In the genomic region with DNA sequence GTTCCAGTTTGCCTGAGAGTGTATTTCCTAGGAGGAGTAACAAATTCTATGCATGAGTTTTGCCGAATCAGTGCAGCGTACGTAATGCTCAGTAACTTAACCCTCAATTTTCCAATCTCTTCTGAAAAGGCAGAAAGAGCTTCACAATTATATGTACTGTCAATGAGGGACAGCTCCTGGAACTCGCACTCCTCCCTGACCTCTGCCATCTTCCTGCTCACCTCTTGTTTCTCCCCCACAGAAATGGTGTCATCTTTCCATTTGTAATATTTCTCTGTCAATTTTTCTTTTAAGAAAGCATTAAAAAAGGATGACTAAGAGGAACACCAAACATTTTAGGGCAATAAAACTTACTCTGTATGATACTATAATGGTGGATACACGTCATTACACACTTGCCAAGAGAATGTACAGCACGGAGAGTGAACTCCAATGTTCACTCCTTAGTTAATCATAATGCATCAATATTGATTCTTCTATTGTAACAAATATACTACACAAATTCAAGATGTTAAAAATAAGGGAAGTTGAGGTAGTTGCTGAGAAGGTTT, we compare ENCODE assay signal across 23 cellular contexts. TPM values are rescaled to one million over a fixed set of nuclear protein-coding genes. Genes with fewer than 3 reads are reported as not detected.
"Had no signal": no experiment of that assay in that cellular context is flagged by ENCODE, and none has a peak within 500 bp of the region (broad histone marks: within the 10 kb centered on the region; RNA-seq: fewer than 3 reads in every experiment).

No MANE protein-coding gene starts in this region.

- H3K27ac ChIP-seq: dorsolateral prefrontal cortex, lower lobe of right lung, pancreas, right lobe of liver, suprapubic skin, transverse colon, upper lobe of right lung, uterus had no signal

- H3K4me3 ChIP-seq: dorsolateral prefrontal cortex, lower lobe of right lung, pancreas, right lobe of liver, suprapubic skin, transverse colon, upper lobe of right lung, uterus had no signal

- H3K36me3 ChIP-seq: lower lobe of right lung, pancreas, right lobe of liver, suprapubic skin, transverse colon, upper lobe of right lung, uterus had no signal

- H3K27me3 ChIP-seq: pancreas, right lobe of liver, suprapubic skin, transverse colon, upper lobe of right lung, uterus had no signal

- H3K4me1 ChIP-seq: lower lobe of right lung, pancreas, right lobe of liver, suprapubic skin, transverse colon, upper lobe of right lung, uterus had no signal

- H3K9me3 ChIP-seq: lower lobe of right lung, pancreas, right lobe of liver, suprapubic skin, transverse colon, upper lobe of right lung, uterus had no signal

- ATAC-seq: left colon; left ventricle myocardium superior; lower lobe of right lung; naive thymus-derived CD8-positive, alpha-beta T cell; pancreas; right lobe of liver; stimulated activated naive CD8-positive, alpha-beta T cell treated with anti-CD3 and anti-CD28 coated beads, Interleukin-15, amount 100 ng/mL, for 72 hours; upper lobe of right lung had no signal

- DNase-seq: dorsolateral prefrontal cortex; effector CD4-positive, alpha-beta T cell; hypothalamus; immature natural killer cell; islet precursor cell; kidney glomerular epithelial cell; left colon; left ventricle myocardium superior; lower lobe of right lung; naive thymus-derived CD8-positive, alpha-beta T cell; nephron progenitor cell; occipital lobe; pancreas; right lobe of liver; small intestine; stimulated activated CD4-positive, alpha-beta T cell treated with anti-CD3 and anti-CD28 coated beads, Interleukin-15, amount 100 ng/mL, for 24 hours; stimulated activated CD4-positive, alpha-beta T cell treated with anti-CD3 and anti-CD28 coated beads, Interleukin-2, amount 100 ng/mL, for 48 hours; stimulated activated naive CD4-positive, alpha-beta T cell; stimulated activated naive CD8-positive, alpha-beta T cell treated with anti-CD3 and anti-CD28 coated beads, Interleukin-15, amount 100 ng/mL, for 72 hours; transverse colon; upper lobe of right lung; uterus had no signal

RNA-seq across cellular contexts. Expression of gene XIRP2, which starts 25.6 kb away (rescaled TPM):
- polyA plus RNA-seq: naive thymus-derived CD8-positive, alpha-beta T cell had no signal
